ENCODE assay signal across 16 cellular contexts in genomic region chr17:42200702-42201101, GRCh38. TPM values are rescaled to one million over a fixed set of nuclear protein-coding genes. Genes with fewer than 3 reads are reported as not detected.
A peak's percentile ranks its signal among the peaks of the same experiment; 100 is the strongest.
DNase-seq lines count a peak whose midpoint lies in the region; ATAC-seq, FAIRE-seq and TF ChIP-seq lines count a peak whose summit lies in the region.
"Had no signal": no experiment of that assay in that cellular context is flagged by ENCODE, and none has a peak within 500 bp of the region (broad histone marks: within the 10 kb centered on the region; RNA-seq: fewer than 3 reads in every experiment).

No MANE protein-coding gene starts in this region.

- H3K79me2 ChIP-seq in parathyroid adenoma, result no peaks in the 10 kb centered on the region

- H3K4me1 Mint-ChIP-seq in activated T-helper 1 cell treated with anti-CD3 and anti-CD28 coated beads, Interleukin-12 subunit alpha, Interleukin-12 subunit beta, Interleukin-2, Interleukin-4 antibody, amounts not matched to agents 30 ng/mL and 10 ng/mL and 1 ng/mL, durations not matched to agents 14 hours and 24 hours and 36 hours (ENCODE audit: low read depth), result no peaks in the 10 kb centered on the region
- peaks cover 3% of the 10 kb centered on the region for H3K4me1 Mint-ChIP-seq in CD8-positive, alpha-beta T cell (ENCODE audit: low read depth)
- H3K4me1 Mint-ChIP-seq: central memory CD8-positive, alpha-beta T cell had no signal

- TF ChIP-seq CTCF in right atrium auricular region (IDR thresholded peaks at IDR 0.05) (no peak), parathyroid adenoma (IDR thresholded peaks at IDR 0.05) (no peak)
- no peak for TF ChIP-seq CTCF in CD8-positive, alpha-beta T cell (IDR thresholded peaks at IDR 0.05)

- no peaks in the 10 kb centered on the region for H3K27me3 Mint-ChIP-seq in activated T-helper 1 cell treated with anti-CD3 and anti-CD28 coated beads, Interleukin-12 subunit alpha, Interleukin-12 subunit beta, Interleukin-2, Interleukin-4 antibody, amounts not matched to agents 30 ng/mL and 10 ng/mL and 1 ng/mL, durations not matched to agents 14 hours and 24 hours and 36 hours (ENCODE audit: insufficient read depth)
- H3K27me3 Mint-ChIP-seq in CD8-positive, alpha-beta T cell (ENCODE audit: low read depth), result no peaks in the 10 kb centered on the region
- H3K27me3 Mint-ChIP-seq: central memory CD8-positive, alpha-beta T cell; naive thymus-derived CD8-positive, alpha-beta T cell had no signal

- no peaks in the 10 kb centered on the region for H3K27me3 ChIP-seq in right atrium auricular region
- H3K27me3 ChIP-seq in parathyroid adenoma (ENCODE audit: control insufficient read depth, insufficient read depth, low read length), result no peaks in the 10 kb centered on the region
- H3K27me3 ChIP-seq in CD8-positive, alpha-beta T cell (ENCODE audit: insufficient read depth, low read length), result no peaks in the 10 kb centered on the region

- H3K36me3 ChIP-seq in right atrium auricular region (peaks cover 28% of the 10 kb centered on the region), parathyroid adenoma (ENCODE audit: control insufficient read depth, insufficient read depth, low read length) (no peaks in the 10 kb centered on the region)
- H3K36me3 ChIP-seq in CD8-positive, alpha-beta T cell (ENCODE audit: insufficient read depth, low read length), result peaks cover 35% of the 10 kb centered on the region

- TF ChIP-seq POLR2A in GM12891 (IDR thresholded peaks at IDR 0.05; ENCODE audit: low read depth, low read length), result no peak

- H3K4me1 ChIP-seq in right atrium auricular region (peaks cover 0 to 18% of the 10 kb centered on the region in 2 donors), parathyroid adenoma (peaks cover 24% of the 10 kb centered on the region)
- no peaks in the 10 kb centered on the region for H3K4me1 ChIP-seq in CD8-positive, alpha-beta T cell (ENCODE audit: insufficient read depth, low read length)

- H3K27ac Mint-ChIP-seq in activated T-helper 1 cell treated with anti-CD3 and anti-CD28 coated beads, Interleukin-12 subunit alpha, Interleukin-12 subunit beta, Interleukin-2, Interleukin-4 antibody, amounts not matched to agents 30 ng/mL and 10 ng/mL and 1 ng/mL, durations not matched to agents 14 hours and 24 hours and 36 hours, result no peak overlapping the region
- H3K27ac Mint-ChIP-seq in CD8-positive, alpha-beta T cell, result no peak overlapping the region

- no peak for FAIRE-seq in GM12891 (lab: Jason Lieb, UNC)

- ATAC-seq in CD8-positive, alpha-beta T cell, result no peak
- ATAC-seq: naive thymus-derived CD8-positive, alpha-beta T cell had no signal

- no peaks in the 10 kb centered on the region for H3K9me3 ChIP-seq in right atrium auricular region
- H3K9me3 ChIP-seq in parathyroid adenoma (ENCODE audit: control insufficient read depth, low read length), result no peaks in the 10 kb centered on the region
- no peaks in the 10 kb centered on the region for H3K9me3 ChIP-seq in CD8-positive, alpha-beta T cell (ENCODE audit: low read length)

- H3K4me2 ChIP-seq in parathyroid adenoma (ENCODE audit: low read length), result no peak overlapping the region

- H3K9me3 Mint-ChIP-seq in activated T-helper 1 cell treated with anti-CD3 and anti-CD28 coated beads, Interleukin-12 subunit alpha, Interleukin-12 subunit beta, Interleukin-2, Interleukin-4 antibody, amounts not matched to agents 30 ng/mL and 10 ng/mL and 1 ng/mL, durations not matched to agents 14 hours and 24 hours and 36 hours, result no peaks in the 10 kb centered on the region
- H3K9me3 Mint-ChIP-seq in CD8-positive, alpha-beta T cell, result no peaks in the 10 kb centered on the region
- H3K9me3 Mint-ChIP-seq: central memory CD8-positive, alpha-beta T cell; naive thymus-derived CD8-positive, alpha-beta T cell had no signal

- H3K36me3 Mint-ChIP-seq in activated T-helper 1 cell treated with anti-CD3 and anti-CD28 coated beads, Interleukin-12 subunit alpha, Interleukin-12 subunit beta, Interleukin-2, Interleukin-4 antibody, amounts not matched to agents 30 ng/mL and 10 ng/mL and 1 ng/mL, durations not matched to agents 14 hours and 24 hours and 36 hours (ENCODE audit: low read depth), result peaks cover 47% of the 10 kb centered on the region
- peaks cover 57% of the 10 kb centered on the region for H3K36me3 Mint-ChIP-seq in CD8-positive, alpha-beta T cell

- H3K4me3 ChIP-seq in right atrium auricular region, result no peak overlapping the region
- H3K4me3 ChIP-seq in parathyroid adenoma (ENCODE audit: low read depth, low read length), result no peak overlapping the region
- H3K4me3 ChIP-seq in CD8-positive, alpha-beta T cell (ENCODE audit: low read depth, low read length), result no peak overlapping the region

- no peak overlapping the region for H2AFZ ChIP-seq in parathyroid adenoma

- intact Hi-C loops in activated T-helper 1 cell treated with anti-CD3 and anti-CD28 coated beads, Interleukin-12 subunit alpha, Interleukin-12 subunit beta, Interleukin-2, Interleukin-4 antibody, amounts not matched to agents 30 ng/mL and 10 ng/mL and 1 ng/mL, durations not matched to agents 14 hours and 24 hours and 36 hours (cut with micrococcal nuclease), result no loop called here
- intact Hi-C loops in CD8-positive, alpha-beta T cell (cut with DNase I, micrococcal nuclease), result no loop called here

- DNase-seq in G401 (ENCODE audit: low spot score) (peak; percentile 81), right atrium auricular region (ENCODE audit: low spot score) (peak; percentile 74), amniotic stem cell (lab: John Stamatoyannopoulos, UW) (no peak), GM12891 (ENCODE audit: insufficient read length, low spot score) (no peak)
- DNase-seq in activated T-helper 1 cell treated with anti-CD3 and anti-CD28 coated beads, Interleukin-12 subunit alpha, Interleukin-12 subunit beta, Interleukin-2, Interleukin-4 antibody, amounts not matched to agents 30 ng/mL and 10 ng/mL and 1 ng/mL, durations not matched to agents 14 hours and 24 hours and 36 hours (ENCODE audit: low spot score), result no peak
- DNase-seq in CD8-positive, alpha-beta T cell, result no peak
- DNase-seq: NCI-H748 treated with DMSO at 0.1 percent for 48 hours; stimulated activated CD4-positive, alpha-beta T cell treated with anti-CD3 and anti-CD28 coated beads, Interleukin-15, amount 100 ng/mL, for 24 hours; stimulated activated naive CD4-positive, alpha-beta T cell; SW 1271 had no signal

- H3K9ac ChIP-seq in parathyroid adenoma, result no peak overlapping the region

- no peak overlapping the region for H3K4me3 Mint-ChIP-seq in activated T-helper 1 cell treated with anti-CD3 and anti-CD28 coated beads, Interleukin-12 subunit alpha, Interleukin-12 subunit beta, Interleukin-2, Interleukin-4 antibody, amounts not matched to agents 30 ng/mL and 10 ng/mL and 1 ng/mL, durations not matched to agents 14 hours and 24 hours and 36 hours
- no peak overlapping the region for H3K4me3 Mint-ChIP-seq in CD8-positive, alpha-beta T cell
- H3K4me3 Mint-ChIP-seq: central memory CD8-positive, alpha-beta T cell; naive thymus-derived CD8-positive, alpha-beta T cell had no signal

- POLR2A ChIA-PET in CD8-positive, alpha-beta T cell (lab: Charles Lee), result interaction anchor here (1.0 kb wide), 1 partner anchor 234 kb away, joined by 3 read pairs; the partner anchor contains the start of gene CNP

- in situ Hi-C loops in G401 (cut with HindIII; ENCODE audit: low sequenced_read_pairs), result loop anchor here (25.0 kb wide), 1 partner anchor 112 kb away; no protein-coding TSS in a partner anchor

- CTCF ChIA-PET in CD8-positive, alpha-beta T cell (lab: Charles Lee), result interaction anchor here (1.0 to 1.8 kb wide), 2 partner anchors 16 to 21 kb away, joined by 3 to 5 read pairs; no protein-coding TSS in a partner anchor

- peak overlapping the region; percentile 31 for H3K27ac ChIP-seq in angular gyrus (ENCODE audit: low read depth, low read length)
- H3K27ac ChIP-seq in right atrium auricular region, result peak overlapping the region; percentile 23 to 59
- H3K27ac ChIP-seq in parathyroid adenoma, result peak overlapping the region; percentile 5
- H3K27ac ChIP-seq in CD8-positive, alpha-beta T cell (ENCODE audit: low read depth, low read length), result no peak overlapping the region

TF ChIP-seq in GM12891, 5 proteins besides CTCF, POLR2A, EP300 and RAD21:
- no peak for TF ChIP-seq POLR2AphosphoS5 (IDR thresholded peaks at IDR 0.05; ENCODE audit: low read depth, low read length)

RNA-seq across cellular contexts. Expression of gene GHDC, which starts 6.4 kb away (rescaled TPM):
- 1.1 and 1.4 TPM in 2 replicates for total RNA-seq in G401 (2014; rRNA removed; shearing (Covaris generic))
- total RNA-seq in right atrium auricular region, result 10 to 100 TPM; 13.1 to 19.3 TPM
- 15.2 and 15.5 TPM in 2 replicates for total RNA-seq in activated T-helper 1 cell treated with anti-CD3 and anti-CD28 coated beads, Interleukin-12 subunit alpha, Interleukin-12 subunit beta, Interleukin-2, Interleukin-4 antibody, amounts not matched to agents 30 ng/mL and 10 ng/mL and 1 ng/mL, durations not matched to agents 14 hours and 24 hours and 36 hours
- 1 to 10 TPM; 6.6 to 6.7 TPM for total RNA-seq in CD8-positive, alpha-beta T cell
- polyA plus RNA-seq in GM12891 (2012; ENCODE audit: low read depth, missing spikeins), result 14.3 TPM

RNA-seq across cellular contexts. Expression of gene HCRT, which starts 15.4 kb away (rescaled TPM):
- not detected in 2 replicates for total RNA-seq in G401 (2014; rRNA removed; shearing (Covaris generic))
- total RNA-seq in right atrium auricular region, result not detected
- total RNA-seq in activated T-helper 1 cell treated with anti-CD3 and anti-CD28 coated beads, Interleukin-12 subunit alpha, Interleukin-12 subunit beta, Interleukin-2, Interleukin-4 antibody, amounts not matched to agents 30 ng/mL and 10 ng/mL and 1 ng/mL, durations not matched to agents 14 hours and 24 hours and 36 hours, result not detected in 2 replicates
- total RNA-seq in CD8-positive, alpha-beta T cell, result not detected
- polyA plus RNA-seq in GM12891 (2012; ENCODE audit: low read depth, missing spikeins), result not detected
- total RNA-seq: glomerular endothelial cell; MCF 10A; naive thymus-derived CD8-positive, alpha-beta T cell had no signal
- polyA plus RNA-seq: naive thymus-derived CD8-positive, alpha-beta T cell had no signal

RNA-seq across cellular contexts. Expression of gene KCNH4, which starts 19.8 kb away (rescaled TPM):
- not detected in 2 replicates for total RNA-seq in G401 (2014; rRNA removed; shearing (Covaris generic))
- total RNA-seq in right atrium auricular region, result under 1 TPM; 0.15 to 0.35 TPM
- 1.7 and 1.9 TPM in 2 replicates for total RNA-seq in activated T-helper 1 cell treated with anti-CD3 and anti-CD28 coated beads, Interleukin-12 subunit alpha, Interleukin-12 subunit beta, Interleukin-2, Interleukin-4 antibody, amounts not matched to agents 30 ng/mL and 10 ng/mL and 1 ng/mL, durations not matched to agents 14 hours and 24 hours and 36 hours
- under 1 TPM; 0.35 to 0.42 TPM for total RNA-seq in CD8-positive, alpha-beta T cell
- 0.09 TPM for polyA plus RNA-seq in GM12891 (2012; ENCODE audit: low read depth, missing spikeins)
- total RNA-seq: MCF 10A had no signal
- polyA plus RNA-seq: naive thymus-derived CD8-positive, alpha-beta T cell had no signal

RNA-seq across cellular contexts. Expression of gene RAB5C, which starts 45.9 kb away (rescaled TPM):
- total RNA-seq in G401 (2014; rRNA removed; shearing (Covaris generic)), result 130 and 145 TPM in 2 replicates
- total RNA-seq in right atrium auricular region, result 10 to 100 TPM; 39.9 to 92.6 TPM
- 73.3 and 80.0 TPM in 2 replicates for total RNA-seq in activated T-helper 1 cell treated with anti-CD3 and anti-CD28 coated beads, Interleukin-12 subunit alpha, Interleukin-12 subunit beta, Interleukin-2, Interleukin-4 antibody, amounts not matched to agents 30 ng/mL and 10 ng/mL and 1 ng/mL, durations not matched to agents 14 hours and 24 hours and 36 hours
- total RNA-seq in CD8-positive, alpha-beta T cell, result 10 to 100 TPM; 79.3 to 86.7 TPM
- 58.1 TPM for polyA plus RNA-seq in GM12891 (2012; ENCODE audit: low read depth, missing spikeins)

Comparison
In these comparisons a context has a peak if more than half of its experiments do, and no peak if none do; other contexts are left out.
1. DNase-seq: peak in G401 (single experiment) and right atrium auricular region (single experiment); none in activated T-helper 1 cell treated with anti-CD3 and anti-CD28 coated beads, Interleukin-12 subunit alpha, Interleukin-12 subunit beta, Interleukin-2, Interleukin-4 antibody, amounts not matched to agents 30 ng/mL and 10 ng/mL and 1 ng/mL, durations not matched to agents 14 hours and 24 hours and 36 hours (single experiment), amniotic stem cell (single experiment), CD8-positive, alpha-beta T cell (0 of 7) and GM12891 (single experiment).